ENCODE assay signal across 12 cellular contexts in the genomic region with DNA sequence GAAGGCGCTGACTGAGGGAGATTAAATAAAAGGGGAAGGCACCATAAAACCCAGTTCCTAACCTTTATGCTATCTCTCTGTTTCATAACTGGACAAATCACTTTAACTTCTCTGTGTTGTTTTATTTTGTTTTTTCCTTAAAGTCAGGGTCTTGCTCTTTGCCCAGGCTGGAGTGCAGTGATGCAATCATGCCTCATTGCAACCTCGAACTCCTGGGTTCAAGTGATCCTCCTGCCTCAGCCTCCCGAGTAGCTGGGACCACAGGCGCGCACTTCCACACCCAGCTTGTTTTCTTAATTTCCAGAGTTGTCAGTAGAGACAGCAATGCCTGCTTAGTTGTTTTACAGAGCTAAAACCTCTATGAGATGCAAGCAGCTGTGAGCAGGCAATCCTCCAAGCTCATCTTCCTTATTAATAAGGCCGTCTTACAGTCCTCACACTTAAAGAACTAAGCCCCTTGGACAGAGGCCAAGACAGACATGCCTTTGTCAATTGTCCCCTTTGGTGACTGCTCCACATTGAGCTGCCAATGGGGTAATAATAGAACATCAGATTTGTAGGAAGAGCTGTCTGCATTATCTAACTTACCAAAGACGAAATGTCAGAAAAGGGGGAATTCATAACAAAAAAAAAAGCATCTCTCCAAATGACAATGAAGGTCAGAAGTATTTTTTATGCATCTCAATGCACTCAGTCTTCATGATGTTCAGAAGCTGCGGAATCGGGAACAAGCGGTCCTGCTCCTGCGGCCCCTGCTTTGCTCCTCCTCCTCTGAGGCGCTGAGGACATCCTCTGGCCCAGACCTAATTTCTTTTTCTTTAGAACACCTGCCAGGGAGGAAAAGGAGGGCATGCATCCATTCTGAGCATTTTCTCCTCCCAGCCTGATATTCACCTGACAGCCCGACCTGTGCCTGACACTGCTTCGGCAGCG.
"Had no signal": no experiment of that assay in that cellular context is flagged by ENCODE, and none has a peak within 500 bp of the region (broad histone marks: within the 10 kb centered on the region; RNA-seq: fewer than 3 reads in every experiment).

No MANE protein-coding gene starts in this region.

- DNase-seq: activated B cell treated with CpG ODN at 0.5 μM for 24 hours; activated CD4-positive, alpha-beta T cell treated with anti-CD3 and anti-CD28 coated beads, Interleukin-2, amount 10 ng/mL, durations not matched to agents 7 days and 5 days; activated CD8-positive, alpha-beta memory T cell treated with anti-CD3 and anti-CD28 coated beads for 24 hours; activated gamma-delta T cell treated with Interleukin-2 at 50 U/mL for 16 hours; activated naive CD8-positive, alpha-beta T cell treated with anti-CD3 and anti-CD28 coated beads for 36 hours; aorta; erythroblast; pancreas; stimulated activated CD4-positive, alpha-beta T cell treated with anti-CD3 and anti-CD28 coated beads, Interleukin-4, amount 100 ng/mL, for 1 hour; stimulated activated naive B cell treated with anti-CD40 and anti-IgM and Interleukin-4, amounts not matched to agents 10 μg/mL and 1 μg/mL and 100 μg/mL, for 72 hours; T-helper 17 cell; transverse colon had no signal
